Comparison of ENCODE assay signal across 1 cellular context in genomic region chr6:16337280-16337975, GRCh38.
TF ChIP-seq lines count a peak whose summit lies in the region.

No MANE protein-coding gene starts in this region.

TF ChIP-seq in K562, 482 proteins besides CTCF, POLR2A, EP300 and RAD21 (continued from another document and continues in another):
- no peak for TF ChIP-seq PRDM10 (IDR thresholded peaks at IDR 0.05; ENCODE audit: partially characterized antibody)
- TF ChIP-seq MEF2D (tag; conservative IDR thresholded peaks at IDR 0.05; ENCODE audit: low read depth): no peak
- TF ChIP-seq ZNF140 (CRISPR knock-in tag; IDR thresholded peaks at IDR 0.05): no peak
- no peak for TF ChIP-seq ZNF699 (CRISPR knock-in tag; IDR thresholded peaks at IDR 0.05; ENCODE audit: insufficient replicate concordance)
- TF ChIP-seq MXD1 (CRISPR knock-in tag; IDR thresholded peaks at IDR 0.05; ENCODE audit: borderline replicate concordance, poor library complexity, severe bottlenecking): no peak
- no peak for TF ChIP-seq ZNF830 (CRISPR knock-in tag; IDR thresholded peaks at IDR 0.05)
- no peak for TF ChIP-seq MLLT1 (IDR thresholded peaks at IDR 0.05)
- no peak for TF ChIP-seq FOXK1 (CRISPR knock-in tag; IDR thresholded peaks at IDR 0.05; ENCODE audit: borderline replicate concordance)
- no peak for TF ChIP-seq NFIC (IDR thresholded peaks at IDR 0.05)
- TF ChIP-seq ADNP (tag; IDR thresholded peaks at IDR 0.05): no peak
- no peak for TF ChIP-seq DPF2 (IDR thresholded peaks at IDR 0.05)
- peak; percentile 45; the same call in 1 of the 2 replicates for TF ChIP-seq CTBP1 (IDR thresholded peaks at IDR 0.05; ENCODE audit: borderline replicate concordance)
- no peak for TF ChIP-seq TSC22D4 (tag; IDR thresholded peaks at IDR 0.05)
- TF ChIP-seq SRSF1 (IDR thresholded peaks at IDR 0.05; ENCODE audit: low read depth, low read length): no peak
- TF ChIP-seq PATZ1 (CRISPR knock-in tag; IDR thresholded peaks at IDR 0.05; ENCODE audit: borderline replicate concordance): no peak
- no peak for TF ChIP-seq TAL1 (IDR thresholded peaks at IDR 0.05)
- no peak for TF ChIP-seq ZNF764 (CRISPR knock-in tag; IDR thresholded peaks at IDR 0.05; ENCODE audit: low read depth)
- no peak for TF ChIP-seq ZNF324 (CRISPR knock-in tag; IDR thresholded peaks at IDR 0.05)
- peak; percentile 22 for TF ChIP-seq MEIS2 (IDR thresholded peaks at IDR 0.05; ENCODE audit: partially characterized antibody)
- no peak for TF ChIP-seq ZNF511 (CRISPR knock-in tag; IDR thresholded peaks at IDR 0.05)
- TF ChIP-seq ARID1B (IDR thresholded peaks at IDR 0.05): 0 out of 2 replicates have a peak, but pooled peaks have one; percentile 13
- TF ChIP-seq HMGN3 (IDR thresholded peaks at IDR 0.05; ENCODE audit: borderline replicate concordance, extremely low read depth, insufficient read length, low read depth, low read length): no peak
- no peak for TF ChIP-seq HDAC2 (IDR thresholded peaks at IDR 0.05)
- TF ChIP-seq ZBTB34 (CRISPR knock-in tag; IDR thresholded peaks at IDR 0.05): no peak
- TF ChIP-seq JUNB (CRISPR knock-in tag; conservative IDR thresholded peaks at IDR 0.05): no peak
- no peak for TF ChIP-seq SNRNP70 (optimal IDR thresholded peaks at IDR 0.05; ENCODE audit: low read depth, low read length)
- TF ChIP-seq TOE1 (IDR thresholded peaks at IDR 0.05; ENCODE audit: borderline replicate concordance): no peak
- no peak for TF ChIP-seq TOE1 (CRISPR knock-in tag; IDR thresholded peaks at IDR 0.05; ENCODE audit: borderline replicate concordance, low read depth)
- TF ChIP-seq NR1H2 (CRISPR knock-in tag; IDR thresholded peaks at IDR 0.05): no peak
- TF ChIP-seq PHF21A (IDR thresholded peaks at IDR 0.05; ENCODE audit: borderline replicate concordance, low read depth): no peak
- TF ChIP-seq KHSRP (IDR thresholded peaks at IDR 0.05): no peak
- no peak for TF ChIP-seq SLC30A9 (CRISPR knock-in tag; IDR thresholded peaks at IDR 0.05)
- TF ChIP-seq CREB5 (CRISPR knock-in tag; IDR thresholded peaks at IDR 0.05): no peak
- no peak for TF ChIP-seq POLR2AphosphoS5 (IDR thresholded peaks at IDR 0.05; ENCODE audit: control insufficient read depth, insufficient read depth, low read depth, low read length)
- TF ChIP-seq PKNOX1 (IDR thresholded peaks at IDR 0.05): peak; percentile 6; the same call in 1 of the 2 replicates
- peak; percentile 31; the same call in 1 of the 2 replicates for TF ChIP-seq ZNF589 (CRISPR knock-in tag; IDR thresholded peaks at IDR 0.05; ENCODE audit: low read depth)
- TF ChIP-seq NFXL1 (CRISPR knock-in tag; IDR thresholded peaks at IDR 0.05): no peak
- TF ChIP-seq ZNF668 (CRISPR knock-in tag; IDR thresholded peaks at IDR 0.05): no peak
- no peak for TF ChIP-seq MYBL2 (IDR thresholded peaks at IDR 0.05; ENCODE audit: low read depth)
- TF ChIP-seq MYBL2 (CRISPR knock-in tag; IDR thresholded peaks at IDR 0.05; ENCODE audit: borderline replicate concordance): no peak
- no peak for TF ChIP-seq ZNF57 (CRISPR knock-in tag; IDR thresholded peaks at IDR 0.05)
- TF ChIP-seq CBX3 (IDR thresholded peaks at IDR 0.05; ENCODE audit: borderline replicate concordance in 1 of 2, low read length in 2 of 2): no peak
- TF ChIP-seq SAP30 (IDR thresholded peaks at IDR 0.05; ENCODE audit: borderline replicate concordance, insufficient read depth, low read depth, low read length, poor library complexity, severe bottlenecking): no peak
- TF ChIP-seq CREBBP (IDR thresholded peaks at IDR 0.05; ENCODE audit: low read depth, low read length): no peak
- no peak for TF ChIP-seq ZNF316 (IDR thresholded peaks at IDR 0.05)
- TF ChIP-seq ZFPM2 (CRISPR knock-in tag; IDR thresholded peaks at IDR 0.05): no peak
- no peak for TF ChIP-seq ZNF280A (IDR thresholded peaks at IDR 0.05; ENCODE audit: low read depth, partially characterized antibody)
- TF ChIP-seq ZFX (CRISPR knock-in tag; IDR thresholded peaks at IDR 0.05): no peak
- TF ChIP-seq THAP7 (CRISPR knock-in tag; IDR thresholded peaks at IDR 0.05): no peak
